ENCODE assay signal across 8 cellular contexts in genomic region chr6:24718449-24719124, GRCh38. TPM values are rescaled to one million over a fixed set of nuclear protein-coding genes. Genes with fewer than 3 reads are reported as not detected.
DNase-seq lines count a peak whose midpoint lies in the region; TF ChIP-seq lines count a peak whose summit lies in the region.

No MANE protein-coding gene starts in this region.

- in situ Hi-C loops in mammary epithelial cell (cut with MboI; ENCODE audit: low sequenced_read_pairs in 2 of 2) = loop anchor here in 1 of 2 donors (10.0 kb wide), 1 partner anchor 46 kb away; no protein-coding TSS in a partner anchor

- H3K79me2 ChIP-seq in KMS-11 (ENCODE audit: insufficient read depth, low read depth) (peaks cover 68% of the 10 kb centered on the region), mammary epithelial cell (ENCODE audit: insufficient read depth, low read length) (peaks cover 69% of the 10 kb centered on the region)

- H3K36me3 ChIP-seq in KMS-11 (ENCODE audit: insufficient read depth) = peaks cover 26% of the 10 kb centered on the region
- peaks cover 18% of the 10 kb centered on the region for H3K36me3 ChIP-seq in mammary epithelial cell (ENCODE audit: insufficient read depth, low read length)
- H3K36me3 ChIP-seq in mucosa of stomach (ENCODE audit: control insufficient read depth, insufficient read depth, low read length) = no peaks in the 10 kb centered on the region

- dilution Hi-C loops in mammary epithelial cell (cut with HindIII; ENCODE audit: low sequenced_read_pairs) = no loop called here

- TF ChIP-seq CTCF in AG04450 (IDR thresholded peaks at IDR 0.05; ENCODE audit: low read depth, low read length) (no peak), KMS-11 (conservative IDR thresholded peaks at IDR 0.05; ENCODE audit: low read depth, low read length) (no peak), mammary epithelial cell (conservative IDR thresholded peaks at IDR 0.05 in 1 of 2, IDR thresholded peaks at IDR 0.05 in 1 of 2; ENCODE audit: extremely low read depth in 1 of 2, insufficient read depth in 1 of 2, low read depth in 1 of 2, low read length in 2 of 2) (no peak)

- H3K4me3 ChIP-seq in AG04450 (ENCODE audit: low read depth, low read length) = peak overlapping the region; percentile 89
- H3K4me3 ChIP-seq in KMS-11 (IDR thresholded peaks at IDR 0.05; ENCODE audit: insufficient read depth, low read depth, low read length) = no peak overlapping the region
- H3K4me3 ChIP-seq in mammary epithelial cell (replicated peaks in 1 of 3; ENCODE audit: insufficient read depth in 1 of 3, low read depth in 2 of 3, low read length in 3 of 3) = peak overlapping the region; percentile 64 to 99 (median 98)
- H3K4me3 ChIP-seq in mucosa of stomach (ENCODE audit: low read length) = peak overlapping the region; percentile 34

- no peaks in the 10 kb centered on the region; the same call in 1 of the 2 replicates for H3K9me3 ChIP-seq in AG04450 (ENCODE audit: control insufficient read depth, insufficient read depth, low read length)
- no peaks in the 10 kb centered on the region for H3K9me3 ChIP-seq in mammary epithelial cell (replicated peaks; ENCODE audit: insufficient read depth, low read length)
- H3K9me3 ChIP-seq in mucosa of stomach (ENCODE audit: control insufficient read depth, low read length) = no peaks in the 10 kb centered on the region

- H2AFZ ChIP-seq in KMS-11 (ENCODE audit: low read depth) (no peak overlapping the region), mammary epithelial cell (ENCODE audit: low read depth, low read length) (no peak overlapping the region)

- H4K20me1 ChIP-seq in KMS-11 (ENCODE audit: insufficient read depth) (peaks cover 21% of the 10 kb centered on the region), mammary epithelial cell (ENCODE audit: insufficient read depth, low read length) (peaks cover 9% of the 10 kb centered on the region)

- H3K27me3 ChIP-seq in AG04450 (ENCODE audit: control insufficient read depth, insufficient read depth, low read length) (no peaks in the 10 kb centered on the region), KMS-11 (ENCODE audit: insufficient read depth, low read depth) (no peaks in the 10 kb centered on the region), mammary epithelial cell (ENCODE audit: insufficient read depth, low read length) (no peaks in the 10 kb centered on the region), mucosa of stomach (ENCODE audit: control insufficient read depth, insufficient read depth, low read length) (no peaks in the 10 kb centered on the region)

- BruUV-seq in mammary epithelial cell (replicated peaks; lab: Mats Ljungman, UMichigan) = no TSS peak

- peaks cover 33% of the 10 kb centered on the region for H3K4me1 ChIP-seq in KMS-11 (ENCODE audit: low read depth, poor library complexity, severe bottlenecking)
- H3K4me1 ChIP-seq in mammary epithelial cell (ENCODE audit: insufficient read depth, low read length) = peaks cover 9% of the 10 kb centered on the region
- peaks cover 9% of the 10 kb centered on the region for H3K4me1 ChIP-seq in mucosa of stomach (ENCODE audit: control insufficient read depth, insufficient read depth, low read length)

- H3K4me2 ChIP-seq in KMS-11 (peak overlapping the region; percentile 81), mammary epithelial cell (ENCODE audit: insufficient read depth, low read depth, low read length) (peak overlapping the region; percentile 83)

- POLR2A ChIA-PET in AG04450 (lab: Yijun Ruan, JAX) = interaction anchor here (0.6 to 1.5 kb wide), 3 partner anchors 25 to 84 kb away, joined by 3 to 7 read pairs (median 5); no protein-coding TSS in a partner anchor

- DNase-seq in AG04450 (ENCODE audit: low read depth, low spot score) (no peak), mammary epithelial cell (no peak), NCI-H2227 (lab: John Stamatoyannopoulos, UW; ENCODE audit: unreplicated experiment) (no peak), AG08396 (ENCODE audit: low spot score) (no peak), germinal center (ENCODE audit: low spot score) (no peak)
- DNase-seq in stimulated activated CD4-positive, alpha-beta T cell treated with anti-CD3 and anti-CD28 coated beads, Interleukin-2, amount 100 ng/mL, for 48 hours = no peak

- H3K27ac ChIP-seq in AG04450 (ENCODE audit: low read depth, low read length) (no peak overlapping the region), KMS-11 (peak overlapping the region; percentile 98; the same call in 1 of the 2 replicates), mammary epithelial cell (ENCODE audit: insufficient read depth, low read depth, low read length) (peak overlapping the region; percentile 99)

- 12% methylated on average over 8 of the region's 8 CpGs for WGBS in mammary epithelial cell (ENCODE audit: low coverage, missing lambda C conversion rate)

- intact Hi-C loops in mammary epithelial cell (cut with micrococcal nuclease) = no loop called here

- CTCF ChIA-PET in AG04450 (lab: Charles Lee) (interaction anchor here (1.0 to 1.6 kb wide), 3 partner anchors 9 to 353 kb away, joined by 3 to 6 read pairs (median 3); partner anchors contain the start of genes ACOT13 and TDP2), mammary epithelial cell (lab: Charles Lee; ENCODE audit: low non-redundant PET) (no interaction called here)

- H3K9ac ChIP-seq in KMS-11 = peak overlapping the region; percentile 98; the same call in 1 of the 2 replicates
- H3K9ac ChIP-seq in mammary epithelial cell (ENCODE audit: insufficient read depth, low read length) = peak overlapping the region; percentile 98
- peak overlapping the region; percentile 100 for H3K9ac ChIP-seq in mucosa of stomach (ENCODE audit: low read length)

RNA-seq across cellular contexts. Expression of gene C6orf62, which starts 0.4 kb away (rescaled TPM):
- polyA plus RNA-seq in AG04450 (2011; rRNA removed) = 76.4 and 111 TPM in 2 replicates
- 71.2 and 96.7 TPM in 2 replicates for polyA minus RNA-seq in AG04450 (2011; rRNA and poly(A)+ RNA removed)
- total RNA-seq in mammary epithelial cell = 100 to 1,000 TPM; 112 TPM
- polyA plus RNA-seq in mammary epithelial cell = 53.4 TPM
- polyA minus RNA-seq in mammary epithelial cell = 54.3 TPM

RNA-seq across cellular contexts. Expression of gene ACOT13, which starts 51.7 kb away (rescaled TPM):
- 43.8 and 50.3 TPM in 2 replicates for polyA plus RNA-seq in AG04450 (2011; rRNA removed)
- 4.5 and 10.3 TPM in 2 replicates for polyA minus RNA-seq in AG04450 (2011; rRNA and poly(A)+ RNA removed)
- total RNA-seq in mammary epithelial cell = 10 to 100 TPM in 1 of 2 donors, 1 to 10 TPM in 1; 4.8 to 32.5 TPM
- 18.7 TPM for polyA plus RNA-seq in mammary epithelial cell
- 26.7 TPM for polyA minus RNA-seq in mammary epithelial cell

RNA-seq across cellular contexts. Expression of gene TDP2, which starts 51.9 kb away (rescaled TPM):
- 36.3 and 46.6 TPM in 2 replicates for polyA plus RNA-seq in AG04450 (2011; rRNA removed)
- 19.9 and 21.2 TPM in 2 replicates for polyA minus RNA-seq in AG04450 (2011; rRNA and poly(A)+ RNA removed)
- 10 to 100 TPM; 16.3 to 28.5 TPM for total RNA-seq in mammary epithelial cell
- 16.7 TPM for polyA plus RNA-seq in mammary epithelial cell
- polyA minus RNA-seq in mammary epithelial cell = 38.6 TPM

RNA-seq across cellular contexts. Expression of gene GMNN, which starts 56.1 kb away (rescaled TPM):
- polyA plus RNA-seq in AG04450 (2011; rRNA removed) = 17.4 and 22.0 TPM in 2 replicates
- polyA minus RNA-seq in AG04450 (2011; rRNA and poly(A)+ RNA removed) = 5.4 and 6.3 TPM in 2 replicates
- total RNA-seq in mammary epithelial cell = 10 to 100 TPM in 1 of 2 donors, 1 to 10 TPM in 1; 8.0 to 36.3 TPM
- 43.7 TPM for polyA plus RNA-seq in mammary epithelial cell
- polyA minus RNA-seq in mammary epithelial cell = 14.9 TPM
